In the genomic region with DNA sequence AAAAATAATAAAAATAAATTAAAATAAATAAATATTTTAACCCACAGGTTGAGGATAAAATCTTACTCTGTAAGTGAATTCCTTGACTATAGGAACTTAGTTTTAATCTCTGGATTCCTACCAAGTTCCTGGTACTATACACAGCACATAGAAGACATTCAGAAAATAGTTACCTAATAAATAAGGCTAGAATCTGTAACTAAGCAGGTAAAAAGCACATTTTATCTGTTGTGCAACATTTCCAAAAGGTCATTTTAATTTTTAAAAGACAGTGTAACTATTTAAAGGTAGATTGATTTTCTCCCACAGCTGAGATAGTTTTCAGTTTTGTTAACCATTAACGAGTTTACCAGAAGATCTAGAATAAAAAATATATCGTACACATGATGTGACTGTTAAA, we compare ENCODE assay signal across 1 cellular context.
TF ChIP-seq lines count a peak whose summit lies in the region.

No MANE protein-coding gene starts in this region.

TF ChIP-seq in liver, 16 proteins besides CTCF, POLR2A, EP300 and RAD21:
- TF ChIP-seq, protein P1, sequence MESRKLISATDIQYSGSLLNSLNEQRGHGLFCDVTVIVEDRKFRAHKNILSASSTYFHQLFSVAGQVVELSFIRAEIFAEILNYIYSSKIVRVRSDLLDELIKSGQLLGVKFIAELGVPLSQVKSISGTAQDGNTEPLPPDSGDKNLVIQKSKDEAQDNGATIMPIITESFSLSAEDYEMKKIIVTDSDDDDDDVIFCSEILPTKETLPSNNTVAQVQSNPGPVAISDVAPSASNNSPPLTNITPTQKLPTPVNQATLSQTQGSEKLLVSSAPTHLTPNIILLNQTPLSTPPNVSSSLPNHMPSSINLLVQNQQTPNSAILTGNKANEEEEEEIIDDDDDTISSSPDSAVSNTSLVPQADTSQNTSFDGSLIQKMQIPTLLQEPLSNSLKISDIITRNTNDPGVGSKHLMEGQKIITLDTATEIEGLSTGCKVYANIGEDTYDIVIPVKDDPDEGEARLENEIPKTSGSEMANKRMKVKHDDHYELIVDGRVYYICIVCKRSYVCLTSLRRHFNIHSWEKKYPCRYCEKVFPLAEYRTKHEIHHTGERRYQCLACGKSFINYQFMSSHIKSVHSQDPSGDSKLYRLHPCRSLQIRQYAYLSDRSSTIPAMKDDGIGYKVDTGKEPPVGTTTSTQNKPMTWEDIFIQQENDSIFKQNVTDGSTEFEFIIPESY (IDR thresholded peaks at IDR 0.05), result no peak
- TF ChIP-seq JUND (IDR thresholded peaks at IDR 0.05), result peak in 1 of 2 donors; percentile 22
- TF ChIP-seq, protein P2, sequence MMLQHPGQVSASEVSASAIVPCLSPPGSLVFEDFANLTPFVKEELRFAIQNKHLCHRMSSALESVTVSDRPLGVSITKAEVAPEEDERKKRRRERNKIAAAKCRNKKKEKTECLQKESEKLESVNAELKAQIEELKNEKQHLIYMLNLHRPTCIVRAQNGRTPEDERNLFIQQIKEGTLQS (IDR thresholded peaks at IDR 0.05), result no peak
- no peak for TF ChIP-seq GABPA (IDR thresholded peaks at IDR 0.05 in 1 of 2, conservative IDR thresholded peaks at IDR 0.05 in 1 of 2)
- TF ChIP-seq YY1 (IDR thresholded peaks at IDR 0.05), result peak; percentile 56
- TF ChIP-seq, protein P3, sequence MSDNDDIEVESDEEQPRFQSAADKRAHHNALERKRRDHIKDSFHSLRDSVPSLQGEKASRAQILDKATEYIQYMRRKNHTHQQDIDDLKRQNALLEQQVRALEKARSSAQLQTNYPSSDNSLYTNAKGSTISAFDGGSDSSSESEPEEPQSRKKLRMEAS (IDR thresholded peaks at IDR 0.05), result peak; percentile 54
- no peak for TF ChIP-seq HNF4G (IDR thresholded peaks at IDR 0.05)
- TF ChIP-seq HNF4A (conservative IDR thresholded peaks at IDR 0.05), result peak; percentile 64 to 67
- no peak for TF ChIP-seq NR2F2 (IDR thresholded peaks at IDR 0.05)
- TF ChIP-seq FOXA2 (IDR thresholded peaks at IDR 0.05), result no peak
- TF ChIP-seq, protein P4, sequence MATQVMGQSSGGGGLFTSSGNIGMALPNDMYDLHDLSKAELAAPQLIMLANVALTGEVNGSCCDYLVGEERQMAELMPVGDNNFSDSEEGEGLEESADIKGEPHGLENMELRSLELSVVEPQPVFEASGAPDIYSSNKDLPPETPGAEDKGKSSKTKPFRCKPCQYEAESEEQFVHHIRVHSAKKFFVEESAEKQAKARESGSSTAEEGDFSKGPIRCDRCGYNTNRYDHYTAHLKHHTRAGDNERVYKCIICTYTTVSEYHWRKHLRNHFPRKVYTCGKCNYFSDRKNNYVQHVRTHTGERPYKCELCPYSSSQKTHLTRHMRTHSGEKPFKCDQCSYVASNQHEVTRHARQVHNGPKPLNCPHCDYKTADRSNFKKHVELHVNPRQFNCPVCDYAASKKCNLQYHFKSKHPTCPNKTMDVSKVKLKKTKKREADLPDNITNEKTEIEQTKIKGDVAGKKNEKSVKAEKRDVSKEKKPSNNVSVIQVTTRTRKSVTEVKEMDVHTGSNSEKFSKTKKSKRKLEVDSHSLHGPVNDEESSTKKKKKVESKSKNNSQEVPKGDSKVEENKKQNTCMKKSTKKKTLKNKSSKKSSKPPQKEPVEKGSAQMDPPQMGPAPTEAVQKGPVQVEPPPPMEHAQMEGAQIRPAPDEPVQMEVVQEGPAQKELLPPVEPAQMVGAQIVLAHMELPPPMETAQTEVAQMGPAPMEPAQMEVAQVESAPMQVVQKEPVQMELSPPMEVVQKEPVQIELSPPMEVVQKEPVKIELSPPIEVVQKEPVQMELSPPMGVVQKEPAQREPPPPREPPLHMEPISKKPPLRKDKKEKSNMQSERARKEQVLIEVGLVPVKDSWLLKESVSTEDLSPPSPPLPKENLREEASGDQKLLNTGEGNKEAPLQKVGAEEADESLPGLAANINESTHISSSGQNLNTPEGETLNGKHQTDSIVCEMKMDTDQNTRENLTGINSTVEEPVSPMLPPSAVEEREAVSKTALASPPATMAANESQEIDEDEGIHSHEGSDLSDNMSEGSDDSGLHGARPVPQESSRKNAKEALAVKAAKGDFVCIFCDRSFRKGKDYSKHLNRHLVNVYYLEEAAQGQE (IDR thresholded peaks at IDR 0.05), result no peak
- TF ChIP-seq SP1 (IDR thresholded peaks at IDR 0.05), result peak; percentile 36
- TF ChIP-seq TAF1 (conservative IDR thresholded peaks at IDR 0.05), result no peak
- peak; percentile 26 to 51 for TF ChIP-seq RXRA (IDR thresholded peaks at IDR 0.05)
